In genomic region chr6:157329829-157330228, GRCh38 we compare ENCODE assay signal across 25 cellular contexts. TPM values are rescaled to one million over a fixed set of nuclear protein-coding genes. Genes with fewer than 3 reads are reported as not detected.
DNase-seq lines count a peak whose midpoint lies in the region; ATAC-seq, FAIRE-seq and TF ChIP-seq lines count a peak whose summit lies in the region.
"Had no signal": no experiment of that assay in that cellular context is flagged by ENCODE, and none has a peak within 500 bp of the region (broad histone marks: within the 10 kb centered on the region; RNA-seq: fewer than 3 reads in every experiment).

No MANE protein-coding gene starts in this region.

- H3K4me3 Mint-ChIP-seq in MCF 10A (ENCODE audit: unreplicated experiment): no peak overlapping the region
- H3K4me3 Mint-ChIP-seq in stimulated activated naive B cell treated with anti-CD40 and anti-IgM and Interleukin-4, amounts not matched to agents 10 μg/mL and 1 μg/mL and 100 μg/mL, for 72 hours: no peak overlapping the region
- H3K4me3 Mint-ChIP-seq: natural killer cell treated with Interleukin-12 subunit alpha and Interleukin-12 subunit beta and Interleukin-15 and Interleukin-18, amount 100 ng/mL, for 72 hours had no signal

- CTCF ChIA-PET in MCF 10A (lab: Yijun Ruan, JAX): no interaction called here

- H2BK120ac ChIP-seq in trophoblast cell (ENCODE audit: insufficient read depth, low read length, poor library complexity): no peak overlapping the region

- ATAC-seq in stimulated activated naive B cell treated with anti-CD40 and anti-IgM and Interleukin-4, amounts not matched to agents 10 μg/mL and 1 μg/mL and 100 μg/mL, for 72 hours (replicated peaks): no peak
- ATAC-seq: natural killer cell treated with Interleukin-12 subunit alpha and Interleukin-12 subunit beta and Interleukin-15 and Interleukin-18, amount 100 ng/mL, for 72 hours had no signal

- no peaks in the 10 kb centered on the region for H3K9me3 Mint-ChIP-seq in MCF 10A (ENCODE audit: unreplicated experiment)
- no peaks in the 10 kb centered on the region for H3K9me3 Mint-ChIP-seq in stimulated activated naive B cell treated with anti-CD40 and anti-IgM and Interleukin-4, amounts not matched to agents 10 μg/mL and 1 μg/mL and 100 μg/mL, for 72 hours
- H3K9me3 Mint-ChIP-seq: natural killer cell treated with Interleukin-12 subunit alpha and Interleukin-12 subunit beta and Interleukin-15 and Interleukin-18, amount 100 ng/mL, for 72 hours had no signal

- POLR2A ChIA-PET in MCF 10A (lab: Yijun Ruan, JAX): no interaction called here

- no peak overlapping the region for H3K27ac Mint-ChIP-seq in MCF 10A (ENCODE audit: low read depth, unreplicated experiment)
- no peak overlapping the region for H3K27ac Mint-ChIP-seq in stimulated activated naive B cell treated with anti-CD40 and anti-IgM and Interleukin-4, amounts not matched to agents 10 μg/mL and 1 μg/mL and 100 μg/mL, for 72 hours
- H3K27ac Mint-ChIP-seq: natural killer cell treated with Interleukin-12 subunit alpha and Interleukin-12 subunit beta and Interleukin-15 and Interleukin-18, amount 100 ng/mL, for 72 hours had no signal

- no TSS peak for BruUV-seq in MCF 10A (replicated peaks; lab: Mats Ljungman, UMichigan)

- no peaks in the 10 kb centered on the region for H3K79me2 ChIP-seq in trophoblast cell (ENCODE audit: control insufficient read depth, insufficient read depth, low read length, poor library complexity)
- H3K79me2 ChIP-seq: hepatocyte had no signal

- H3K23ac ChIP-seq in trophoblast cell (ENCODE audit: low read length): no peak overlapping the region

- WGBS in trophoblast cell (ENCODE audit: extremely low coverage, insufficient coverage, insufficient read length): no CpG with 5 or more reads among the region's 1 CpG

- H3K4ac ChIP-seq in trophoblast cell (ENCODE audit: low read depth, low read length): no peak overlapping the region

- no peak overlapping the region for H3K9ac ChIP-seq in trophoblast cell (ENCODE audit: low read length)

- H3K79me1 ChIP-seq in trophoblast cell (ENCODE audit: low read length): peaks cover 3% of the 10 kb centered on the region

- no peak overlapping the region for H4K12ac ChIP-seq in trophoblast cell (ENCODE audit: low read depth, low read length)

- H3K27ac ChIP-seq in breast epithelium: peak overlapping the region; percentile 15 to 40
- peak overlapping the region; percentile 75 for H3K27ac ChIP-seq in trophoblast cell (ENCODE audit: low read depth, low read length)
- H3K27ac ChIP-seq: 22Rv1, adrenal gland, hepatocyte had no signal

- no peak overlapping the region for H3K18ac ChIP-seq in trophoblast cell (ENCODE audit: low read length)

- H2BK12ac ChIP-seq in trophoblast cell (ENCODE audit: low read length): no peak overlapping the region

- TF ChIP-seq CTCF in breast epithelium (IDR thresholded peaks at IDR 0.05): no peak
- no peak for TF ChIP-seq CTCF in MCF 10A (IDR thresholded peaks at IDR 0.05; ENCODE audit: unreplicated experiment)
- no peak for TF ChIP-seq CTCF in choroid plexus epithelial cell (conservative IDR thresholded peaks at IDR 0.05; ENCODE audit: low read depth, low read length)

- H3K36me3 ChIP-seq in breast epithelium (no peaks in the 10 kb centered on the region), trophoblast cell (ENCODE audit: control insufficient read depth in 1 of 2, insufficient read depth in 2 of 2, low read length in 2 of 2) (no peaks in the 10 kb centered on the region)
- H3K36me3 ChIP-seq: adrenal gland had no signal

- FAIRE-seq in RCC 7860 (lab: Jason Lieb, UNC): no peak
- FAIRE-seq: islet of Langerhans had no signal

- no peaks in the 10 kb centered on the region for H3K9me3 ChIP-seq in breast epithelium
- H3K9me3 ChIP-seq in trophoblast cell (ENCODE audit: insufficient read depth, low read depth, low read length): no peaks in the 10 kb centered on the region
- H3K9me3 ChIP-seq: adrenal gland had no signal

- H4K91ac ChIP-seq in trophoblast cell (ENCODE audit: low read depth, low read length): no peak overlapping the region

- H3K4me1 Mint-ChIP-seq in MCF 10A (ENCODE audit: insufficient read depth, unreplicated experiment): peaks cover 9% of the 10 kb centered on the region
- no peaks in the 10 kb centered on the region for H3K4me1 Mint-ChIP-seq in stimulated activated naive B cell treated with anti-CD40 and anti-IgM and Interleukin-4, amounts not matched to agents 10 μg/mL and 1 μg/mL and 100 μg/mL, for 72 hours

- no peak overlapping the region for H3K14ac ChIP-seq in trophoblast cell (ENCODE audit: low read length)

- no peaks in the 10 kb centered on the region for H3K27me3 Mint-ChIP-seq in MCF 10A (ENCODE audit: insufficient read depth, unreplicated experiment)
- peaks cover 46 to 58% of the 10 kb centered on the region in 2 donors for H3K27me3 Mint-ChIP-seq in stimulated activated naive B cell treated with anti-CD40 and anti-IgM and Interleukin-4, amounts not matched to agents 10 μg/mL and 1 μg/mL and 100 μg/mL, for 72 hours

- intact Hi-C loops in breast epithelium (cut with DNase I; ENCODE audit: low total_unique reads) (no loop called here), MCF 10A (cut with micrococcal nuclease) (no loop called here)

- H2AFZ ChIP-seq in trophoblast cell (ENCODE audit: insufficient read depth, low read length, poor library complexity): no peak overlapping the region
- H2AFZ ChIP-seq: hepatocyte had no signal

- H3K4me1 ChIP-seq in breast epithelium (no peaks in the 10 kb centered on the region), trophoblast cell (ENCODE audit: control insufficient read depth in 1 of 2, insufficient read depth in 2 of 2, low read length in 2 of 2) (peaks cover 3 to 7% of the 10 kb centered on the region in 2 experiments)
- H3K4me1 ChIP-seq: adrenal gland had no signal

- no peak overlapping the region for H2AK5ac ChIP-seq in trophoblast cell (ENCODE audit: low read length)

- no peak overlapping the region for H3K4me3 ChIP-seq in breast epithelium
- H3K4me3 ChIP-seq in choroid plexus epithelial cell (ENCODE audit: low read depth, low read length): no peak overlapping the region
- no peak overlapping the region for H3K4me3 ChIP-seq in trophoblast cell (ENCODE audit: low read depth, low read length)
- H3K4me3 ChIP-seq: adrenal gland, hepatocyte, skin epidermis had no signal

- H3K36me3 Mint-ChIP-seq in MCF 10A (ENCODE audit: insufficient read depth, unreplicated experiment): no peaks in the 10 kb centered on the region
- H3K36me3 Mint-ChIP-seq in stimulated activated naive B cell treated with anti-CD40 and anti-IgM and Interleukin-4, amounts not matched to agents 10 μg/mL and 1 μg/mL and 100 μg/mL, for 72 hours: no peaks in the 10 kb centered on the region
- H3K36me3 Mint-ChIP-seq: natural killer cell treated with Interleukin-12 subunit alpha and Interleukin-12 subunit beta and Interleukin-15 and Interleukin-18, amount 100 ng/mL, for 72 hours had no signal

- DNase-seq in breast epithelium (ENCODE audit: low spot score in 2 of 2) (no peak), MCF 10A (ENCODE audit: unreplicated experiment) (no peak), RCC 7860 (ENCODE audit: low spot score) (peak; percentile 22), choroid plexus epithelial cell (ENCODE audit: low read depth) (peak; percentile 46), trophoblast cell (peak; percentile 27 to 60), DMS153 treated with DMSO at 0.1 percent for 48 hours (lab: John Stamatoyannopoulos, UW; ENCODE audit: unreplicated experiment) (no peak), NCI-H748 (lab: John Stamatoyannopoulos, UW; ENCODE audit: unreplicated experiment) (no peak)
- no peak for DNase-seq in stimulated activated naive B cell treated with anti-CD40 and anti-IgM and Interleukin-4, amounts not matched to agents 10 μg/mL and 1 μg/mL and 100 μg/mL, for 72 hours
- DNase-seq: activated CD4-positive, alpha-beta T cell treated with anti-CD3 and anti-CD28 coated beads for 48 hours; activated gamma-delta T cell; adrenal gland; AML-193; cerebellar nuclear complex; effector memory CD4-positive, alpha-beta T cell; H7; mesenchymal stem cell; NCI-H1417; NCI-H69; posterior cingulate gyrus; stimulated activated CD4-positive, alpha-beta T cell treated with anti-CD3 and anti-CD28 coated beads, Interleukin-4, amount 100 ng/mL, for 24 hours had no signal

- H3K4me2 ChIP-seq in trophoblast cell (ENCODE audit: low read length): no peak overlapping the region
- H3K4me2 ChIP-seq: hepatocyte had no signal

- peaks cover 0 to 2% of the 10 kb centered on the region in 2 donors for H3K27me3 ChIP-seq in breast epithelium
- no peaks in the 10 kb centered on the region for H3K27me3 ChIP-seq in trophoblast cell (ENCODE audit: insufficient read depth, low read length)
- H3K27me3 ChIP-seq: adrenal gland had no signal

- H2BK5ac ChIP-seq in trophoblast cell (ENCODE audit: low read depth, low read length, poor library complexity): no peak overlapping the region

- TF ChIP-seq POLR2A in breast epithelium (IDR thresholded peaks at IDR 0.05): no peak

- no peak overlapping the region for H4K8ac ChIP-seq in trophoblast cell (ENCODE audit: low read depth, low read length)

RNA-seq across cellular contexts. Expression of gene TMEM242, which starts 6.5 kb away (rescaled TPM):
- total RNA-seq in breast epithelium (1 to 10 TPM; 5.3 to 7.9 (median 7.3) TPM), MCF 10A (2022) (9.4 and 10.1 TPM in 2 replicates)
- polyA plus RNA-seq in trophoblast cell (2013): 4.9 and 5.0 TPM in 2 replicates

RNA-seq across cellular contexts. Expression of gene ZDHHC14, which starts 51.2 kb away (rescaled TPM):
- 1 to 10 TPM; 4.8 to 9.8 (median 8.5) TPM for total RNA-seq in breast epithelium
- total RNA-seq in MCF 10A (2022): 3.2 and 4.6 TPM in 2 replicates
- polyA plus RNA-seq in trophoblast cell (2013): 17.7 and 19.7 TPM in 2 replicates

Comparison
In these comparisons a context has a peak if more than half of its experiments do, and no peak if none do; other contexts are left out.
1. DNase-seq: peak in RCC 7860 (single experiment), choroid plexus epithelial cell (single experiment) and trophoblast cell (2 of 2); none in breast epithelium (0 of 2), MCF 10A (single experiment), stimulated activated naive B cell treated with anti-CD40 and anti-IgM and Interleukin-4, amounts not matched to agents 10 μg/mL and 1 μg/mL and 100 μg/mL, for 72 hours (single experiment), DMS153 treated with DMSO at 0.1 percent for 48 hours (single experiment) and NCI-H748 (single experiment).